In genomic region chr2:125398738-125399473, GRCh38 we compare ENCODE assay signal across 19 cellular contexts.
DNase-seq lines count a peak whose midpoint lies in the region; ATAC-seq, FAIRE-seq and TF ChIP-seq lines count a peak whose summit lies in the region.
"Had no signal": no experiment of that assay in that cellular context is flagged by ENCODE, and none has a peak within 500 bp of the region (broad histone marks: within the 10 kb centered on the region; RNA-seq: fewer than 3 reads in every experiment).

No MANE protein-coding gene starts in this region.

- no peaks in the 10 kb centered on the region; the same call in 1 of the 2 replicates for H3K9me2 ChIP-seq in GM23338 (ENCODE audit: insufficient read depth)

- H3K4me1 Mint-ChIP-seq in GM23338, result peaks cover 4% of the 10 kb centered on the region; the same call in 2 of the 3 replicates
- H3K4me1 Mint-ChIP-seq: CD8-positive, alpha-beta memory T cell had no signal

- no peaks in the 10 kb centered on the region for H3F3A ChIP-seq in GM23338 (replicated peaks; ENCODE audit: low read depth)

- H3K4me1 ChIP-seq in GM23338 (ENCODE audit: insufficient read depth), result no peaks in the 10 kb centered on the region
- H3K4me1 ChIP-seq: ascending aorta, spleen had no signal

- no peak overlapping the region for H3K4me2 ChIP-seq in GM23338

- no peak for TF ChIP-seq CTCF in GM12865 (IDR thresholded peaks at IDR 0.05; ENCODE audit: insufficient read depth, low read depth, low read length, missing control alignments)
- TF ChIP-seq CTCF in GM23338 (conservative IDR thresholded peaks at IDR 0.05; ENCODE audit: low read depth in 2 of 2), result no peak
- TF ChIP-seq CTCF in GM10266 (IDR thresholded peaks at IDR 0.05; ENCODE audit: control insufficient read depth, insufficient read depth, low read depth, missing control alignments), result no peak

- peak; percentile 37 for ATAC-seq in GM19351 (IDR thresholded peaks at IDR 0.05; ENCODE audit: unreplicated experiment)
- ATAC-seq in HG02678 (IDR thresholded peaks at IDR 0.05; ENCODE audit: unreplicated experiment), result peak; percentile 45
- peak; percentile 64 for ATAC-seq in HG03354 (IDR thresholded peaks at IDR 0.05; ENCODE audit: poor library complexity, severe bottlenecking, unreplicated experiment)
- no peak for ATAC-seq in GM23338

- H3K36me3 Mint-ChIP-seq in GM23338 (ENCODE audit: low read depth), result no peaks in the 10 kb centered on the region
- H3K36me3 Mint-ChIP-seq: CD8-positive, alpha-beta memory T cell had no signal

- no peak overlapping the region for H3K27ac ChIP-seq in GM23338 (ENCODE audit: low read depth)
- H3K27ac ChIP-seq: ascending aorta, coronary artery, spleen had no signal

- no peaks in the 10 kb centered on the region for H3K27me3 ChIP-seq in GM23338 (ENCODE audit: insufficient read depth)
- H3K27me3 ChIP-seq: ascending aorta, spleen had no signal

- DNase-seq in GM12865 (ENCODE audit: low read depth) (peak; percentile 73), GM23338 (ENCODE audit: low spot score) (no peak), T-helper 1 cell (no peak), RCC 7860 (ENCODE audit: low spot score) (no peak), GM10266 (ENCODE audit: extremely low spot score) (no peak)
- DNase-seq: activated CD4-positive, alpha-beta T cell treated with anti-CD3 and anti-CD28 coated beads, Interleukin-2, amount 50 U/mL, for 4 hours; CD8-positive, alpha-beta memory T cell; glutamatergic neuron; kidney; posterior cingulate gyrus; spleen; substantia nigra had no signal

- no peak overlapping the region for H3K27ac Mint-ChIP-seq in GM23338
- H3K27ac Mint-ChIP-seq: activated T-helper 1 cell treated with anti-CD3 and anti-CD28 coated beads, Interleukin-12 subunit alpha, Interleukin-12 subunit beta, Interleukin-2, Interleukin-4 antibody, amounts not matched to agents 30 ng/mL and 10 ng/mL and 1 ng/mL, durations not matched to agents 14 hours and 24 hours and 36 hours; CD8-positive, alpha-beta memory T cell had no signal

- H3K4me3 ChIP-seq in GM12865 (ENCODE audit: low read depth, low read length) (no peak overlapping the region), GM23338 (no peak overlapping the region)
- H3K4me3 ChIP-seq: ascending aorta, coronary artery, spleen had no signal

- H3K79me2 ChIP-seq in GM23338 (replicated peaks; ENCODE audit: insufficient read depth), result no peaks in the 10 kb centered on the region

- H3K27me3 Mint-ChIP-seq in GM23338 (ENCODE audit: insufficient read depth, low read depth, poor library complexity), result peaks cover 2% of the 10 kb centered on the region
- H3K27me3 Mint-ChIP-seq: CD8-positive, alpha-beta memory T cell had no signal

- H4K20me1 ChIP-seq in GM23338 (replicated peaks; ENCODE audit: insufficient read depth), result no peaks in the 10 kb centered on the region

- H3K9me3 Mint-ChIP-seq in GM23338, result no peaks in the 10 kb centered on the region

- H2AFZ ChIP-seq in GM23338, result no peak overlapping the region

- no peak overlapping the region for H3K4me3 Mint-ChIP-seq in GM23338
- H3K4me3 Mint-ChIP-seq: activated T-helper 1 cell treated with anti-CD3 and anti-CD28 coated beads, Interleukin-12 subunit alpha, Interleukin-12 subunit beta, Interleukin-2, Interleukin-4 antibody, amounts not matched to agents 30 ng/mL and 10 ng/mL and 1 ng/mL, durations not matched to agents 14 hours and 24 hours and 36 hours; CD8-positive, alpha-beta memory T cell had no signal

- FAIRE-seq in RCC 7860 (lab: Jason Lieb, UNC), result no peak
- FAIRE-seq: kidney, TTC549 had no signal

- H3K36me3 ChIP-seq in GM23338 (ENCODE audit: insufficient read depth), result no peaks in the 10 kb centered on the region
- H3K36me3 ChIP-seq: ascending aorta, spleen had no signal

TF ChIP-seq in GM23338, 12 proteins besides CTCF, POLR2A, EP300 and RAD21:
- TF ChIP-seq CREB1 (CRISPR knock-in tag; IDR thresholded peaks at IDR 0.05; ENCODE audit: low read depth), result no peak
- TF ChIP-seq JUNB (IDR thresholded peaks at IDR 0.05; ENCODE audit: unreplicated experiment), result no peak
